In genomic region chr16:2149630-2150417, GRCh38 we compare ENCODE assay signal across 1 cellular context.
TF ChIP-seq lines count a peak whose summit lies in the region.

No MANE protein-coding gene starts in this region.

TF ChIP-seq in SK-N-SH treated with all-trans-retinoic acid at 6 μM for 48 hours, 23 proteins besides CTCF, POLR2A, EP300 and RAD21 (continued from another document):
- TF ChIP-seq, protein P1, sequence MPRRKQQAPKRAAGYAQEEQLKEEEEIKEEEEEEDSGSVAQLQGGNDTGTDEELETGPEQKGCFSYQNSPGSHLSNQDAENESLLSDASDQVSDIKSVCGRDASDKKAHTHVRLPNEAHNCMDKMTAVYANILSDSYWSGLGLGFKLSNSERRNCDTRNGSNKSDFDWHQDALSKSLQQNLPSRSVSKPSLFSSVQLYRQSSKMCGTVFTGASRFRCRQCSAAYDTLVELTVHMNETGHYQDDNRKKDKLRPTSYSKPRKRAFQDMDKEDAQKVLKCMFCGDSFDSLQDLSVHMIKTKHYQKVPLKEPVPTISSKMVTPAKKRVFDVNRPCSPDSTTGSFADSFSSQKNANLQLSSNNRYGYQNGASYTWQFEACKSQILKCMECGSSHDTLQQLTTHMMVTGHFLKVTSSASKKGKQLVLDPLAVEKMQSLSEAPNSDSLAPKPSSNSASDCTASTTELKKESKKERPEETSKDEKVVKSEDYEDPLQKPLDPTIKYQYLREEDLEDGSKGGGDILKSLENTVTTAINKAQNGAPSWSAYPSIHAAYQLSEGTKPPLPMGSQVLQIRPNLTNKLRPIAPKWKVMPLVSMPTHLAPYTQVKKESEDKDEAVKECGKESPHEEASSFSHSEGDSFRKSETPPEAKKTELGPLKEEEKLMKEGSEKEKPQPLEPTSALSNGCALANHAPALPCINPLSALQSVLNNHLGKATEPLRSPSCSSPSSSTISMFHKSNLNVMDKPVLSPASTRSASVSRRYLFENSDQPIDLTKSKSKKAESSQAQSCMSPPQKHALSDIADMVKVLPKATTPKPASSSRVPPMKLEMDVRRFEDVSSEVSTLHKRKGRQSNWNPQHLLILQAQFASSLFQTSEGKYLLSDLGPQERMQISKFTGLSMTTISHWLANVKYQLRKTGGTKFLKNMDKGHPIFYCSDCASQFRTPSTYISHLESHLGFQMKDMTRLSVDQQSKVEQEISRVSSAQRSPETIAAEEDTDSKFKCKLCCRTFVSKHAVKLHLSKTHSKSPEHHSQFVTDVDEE (CRISPR knock-in tag; IDR thresholded peaks at IDR 0.05): no peak
- TF ChIP-seq, protein P2, sequence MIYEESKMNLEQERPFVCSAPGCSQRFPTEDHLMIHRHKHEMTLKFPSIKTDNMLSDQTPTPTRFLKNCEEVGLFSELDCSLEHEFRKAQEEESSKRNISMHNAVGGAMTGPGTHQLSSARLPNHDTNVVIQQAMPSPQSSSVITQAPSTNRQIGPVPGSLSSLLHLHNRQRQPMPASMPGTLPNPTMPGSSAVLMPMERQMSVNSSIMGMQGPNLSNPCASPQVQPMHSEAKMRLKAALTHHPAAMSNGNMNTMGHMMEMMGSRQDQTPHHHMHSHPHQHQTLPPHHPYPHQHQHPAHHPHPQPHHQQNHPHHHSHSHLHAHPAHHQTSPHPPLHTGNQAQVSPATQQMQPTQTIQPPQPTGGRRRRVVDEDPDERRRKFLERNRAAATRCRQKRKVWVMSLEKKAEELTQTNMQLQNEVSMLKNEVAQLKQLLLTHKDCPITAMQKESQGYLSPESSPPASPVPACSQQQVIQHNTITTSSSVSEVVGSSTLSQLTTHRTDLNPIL (CRISPR knock-in tag; IDR thresholded peaks at IDR 0.05; ENCODE audit: low read depth): no peak
